16 cellular contexts compared by ENCODE assay signal in genomic region chr14:23146980-23147379, GRCh38. TPM values are rescaled to one million over a fixed set of nuclear protein-coding genes. Genes with fewer than 3 reads are reported as not detected.
"Had no signal": no experiment of that assay in that cellular context is flagged by ENCODE, and none has a peak within 500 bp of the region (broad histone marks: within the 10 kb centered on the region; RNA-seq: fewer than 3 reads in every experiment).

No MANE protein-coding gene starts in this region.

- H3K27me3 Mint-ChIP-seq: progenitor cell of endocrine pancreas had no signal

- H3K9me3 ChIP-seq: tibial nerve had no signal

- H3K36me3 Mint-ChIP-seq: natural killer cell treated with Interleukin-12 subunit alpha and Interleukin-12 subunit beta and Interleukin-15 and Interleukin-18, amount 100 ng/mL, for 72 hours had no signal

- ATAC-seq: sciatic nerve had no signal

- DNase-seq: activated CD4-positive, alpha-beta T cell treated with anti-CD3 and anti-CD28 coated beads, Interleukin-2, amount 50 U/mL, for 1 hour; activated naive CD4-positive, alpha-beta T cell treated with Interleukin-2 at 50 U/mL for 16 hours; stimulated activated CD4-positive, alpha-beta T cell treated with anti-CD3 and anti-CD28 coated beads, Interleukin-1b, Interleukin-23, amount 100 ng/mL, for 48 hours had no signal

- H3K4me1 ChIP-seq: tibial nerve had no signal

- H3K27ac ChIP-seq: SK-N-MC had no signal

- H3K27me3 ChIP-seq: tibial nerve had no signal

- H3K4me3 ChIP-seq: SK-N-MC, tibial nerve had no signal

- H3K9me3 Mint-ChIP-seq: activated T-helper 1 cell treated with anti-CD3 and anti-CD28 coated beads, Interleukin-12 subunit alpha, Interleukin-12 subunit beta, Interleukin-2, Interleukin-4 antibody, amounts not matched to agents 30 ng/mL and 10 ng/mL and 1 ng/mL, durations not matched to agents 14 hours and 24 hours and 36 hours; natural killer cell treated with Interleukin-12 subunit alpha and Interleukin-12 subunit beta and Interleukin-15 and Interleukin-18, amount 100 ng/mL, for 72 hours had no signal

- H3K27ac Mint-ChIP-seq: activated T-helper 1 cell treated with anti-CD3 and anti-CD28 coated beads, Interleukin-12 subunit alpha, Interleukin-12 subunit beta, Interleukin-2, Interleukin-4 antibody, amounts not matched to agents 30 ng/mL and 10 ng/mL and 1 ng/mL, durations not matched to agents 14 hours and 24 hours and 36 hours; natural killer cell treated with Interleukin-12 subunit alpha and Interleukin-12 subunit beta and Interleukin-15 and Interleukin-18, amount 100 ng/mL, for 72 hours; progenitor cell of endocrine pancreas had no signal

- H3K4me3 Mint-ChIP-seq: activated T-helper 1 cell treated with anti-CD3 and anti-CD28 coated beads, Interleukin-12 subunit alpha, Interleukin-12 subunit beta, Interleukin-2, Interleukin-4 antibody, amounts not matched to agents 30 ng/mL and 10 ng/mL and 1 ng/mL, durations not matched to agents 14 hours and 24 hours and 36 hours; endodermal cell; natural killer cell treated with Interleukin-12 subunit alpha and Interleukin-12 subunit beta and Interleukin-15 and Interleukin-18, amount 100 ng/mL, for 72 hours had no signal

RNA-seq across cellular contexts. Expression of gene CEBPE, which starts 27.9 kb away (rescaled TPM):
- total RNA-seq: activated T-helper 1 cell treated with anti-CD3 and anti-CD28 coated beads, Interleukin-12 subunit alpha, Interleukin-12 subunit beta, Interleukin-2, Interleukin-4 antibody, amounts not matched to agents 30 ng/mL and 10 ng/mL and 1 ng/mL, durations not matched to agents 14 hours and 24 hours and 36 hours; cerebellum; dermis blood vessel endothelial cell; endodermal cell; epithelial cell of proximal tubule; lower leg skin; mesenteric fat pad; natural killer cell treated with Interleukin-12 subunit alpha and Interleukin-12 subunit beta and Interleukin-15 and Interleukin-18, amount 100 ng/mL, for 72 hours; progenitor cell of endocrine pancreas; tibial nerve had no signal

RNA-seq across cellular contexts. Expression of gene SLC7A8, which starts 36.5 kb away (rescaled TPM):
- total RNA-seq: activated T-helper 1 cell treated with anti-CD3 and anti-CD28 coated beads, Interleukin-12 subunit alpha, Interleukin-12 subunit beta, Interleukin-2, Interleukin-4 antibody, amounts not matched to agents 30 ng/mL and 10 ng/mL and 1 ng/mL, durations not matched to agents 14 hours and 24 hours and 36 hours; dermis blood vessel endothelial cell had no signal

RNA-seq across cellular contexts. Expression of gene CIROP, which starts 42.2 kb away (rescaled TPM):
- total RNA-seq: activated CD8-positive, alpha-beta memory T cell treated with anti-CD3 and anti-CD28 coated beads for 36 hours; activated T-helper 1 cell treated with anti-CD3 and anti-CD28 coated beads, Interleukin-12 subunit alpha, Interleukin-12 subunit beta, Interleukin-2, Interleukin-4 antibody, amounts not matched to agents 30 ng/mL and 10 ng/mL and 1 ng/mL, durations not matched to agents 14 hours and 24 hours and 36 hours; cerebellum; dermis blood vessel endothelial cell; epithelial cell of proximal tubule; lower leg skin; mesenteric fat pad; natural killer cell treated with Interleukin-12 subunit alpha and Interleukin-12 subunit beta and Interleukin-15 and Interleukin-18, amount 100 ng/mL, for 72 hours; progenitor cell of endocrine pancreas; sciatic nerve; tibial nerve had no signal
